In the genomic region with DNA sequence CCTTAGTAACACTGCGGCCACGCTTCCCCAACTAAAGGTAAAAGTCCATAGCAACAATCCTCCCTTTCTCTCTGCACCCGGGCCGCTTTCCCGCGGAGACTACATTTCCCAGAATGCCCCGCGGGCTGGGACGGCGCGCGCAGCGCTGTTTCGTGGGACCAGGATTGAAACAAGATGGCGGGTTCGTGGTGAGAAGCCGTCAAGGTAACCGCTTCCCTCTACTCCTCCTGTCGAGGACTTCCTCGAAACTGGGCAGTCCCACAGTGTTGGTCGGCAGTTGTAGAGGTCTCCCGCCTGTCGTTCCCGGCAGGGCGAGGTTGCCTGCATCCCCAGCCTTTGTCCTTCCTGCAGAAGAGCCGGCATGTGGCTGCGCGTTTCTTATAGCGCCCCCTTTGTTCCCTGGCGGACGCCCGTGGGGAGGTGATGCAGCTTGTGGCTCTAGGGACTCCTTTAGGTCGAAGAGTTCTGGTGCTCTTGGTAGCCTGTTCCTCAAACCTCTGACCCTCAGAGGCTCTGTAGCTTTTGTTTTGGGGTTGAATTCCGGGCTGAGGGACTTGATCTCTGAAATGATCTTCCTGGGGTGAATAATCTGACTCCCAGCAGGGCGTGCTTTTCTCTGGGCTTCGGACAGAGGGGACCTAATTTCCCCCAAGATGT, we compare ENCODE assay signal across 8 cellular contexts. TPM values are rescaled to one million over a fixed set of nuclear protein-coding genes. Genes with fewer than 3 reads are reported as not detected.
DNase-seq lines count a peak whose midpoint lies in the region; ATAC-seq and TF ChIP-seq lines count a peak whose summit lies in the region.

A gene (plus strand): TSS at position 164 of the 657 bp plus-strand sequence. CDS start 1,772 bp downstream, outside the sequence.

- H3K4me3 ChIP-seq in liver (ENCODE audit: low read depth in 1 of 3, low read length in 3 of 3) = peak within 1 kb of the TSS; percentile 72 to 99 (median 90)

- H3K27ac ChIP-seq in liver (ENCODE audit: low read depth in 1 of 2, low read length in 2 of 2) = peak within 1 kb of the TSS; percentile 88 to 97

- TF ChIP-seq CTCF in liver (IDR thresholded peaks at IDR 0.05; ENCODE audit: low read depth, low read length, missing input control) = peak; percentile 51

- ATAC-seq in GM19351 (IDR thresholded peaks at IDR 0.05; ENCODE audit: unreplicated experiment) (peak; percentile 89), HG03521 (IDR thresholded peaks at IDR 0.05; ENCODE audit: unreplicated experiment) (peak; percentile 90)

- H3K36me3 ChIP-seq in liver (ENCODE audit: control insufficient read depth in 4 of 4, insufficient read depth in 3 of 4, low read depth in 1 of 4, low read length in 3 of 4) = no peaks in the 10 kb centered on the region

- H3K9me3 ChIP-seq in liver (ENCODE audit: control insufficient read depth in 4 of 4, low read length in 3 of 4) = no peaks in the 10 kb centered on the region

- WGBS in liver = under 1% methylated on average over 36 of the region's 36 CpGs

- H3K9ac ChIP-seq in liver (ENCODE audit: low read depth in 1 of 2, low read length in 2 of 2) = peak within 1 kb of the TSS; percentile 89 to 97

- no peaks in the 10 kb centered on the region for H3K27me3 ChIP-seq in liver (ENCODE audit: control insufficient read depth in 4 of 4, insufficient read depth in 4 of 4, low read length in 3 of 4)

- TF ChIP-seq RAD21 in liver (IDR thresholded peaks at IDR 0.05) = peak; percentile 47 to 50

- DNase-seq in CD1c-positive myeloid dendritic cell (ENCODE audit: extremely low spot score) = peak; percentile 95
- peak; percentile 94 for DNase-seq in NCI-H69 (lab: John Stamatoyannopoulos, UW)
- peak; percentile 89 to 92 for DNase-seq in activated CD4-positive, alpha-beta T cell treated with anti-CD3 and anti-CD28 coated beads, Interleukin-2, amount 50 U/mL, for 24 hours (ENCODE audit: low read depth in 1 of 2, low spot score in 1 of 2)
- DNase-seq in dermis microvascular lymphatic vessel endothelial cell (ENCODE audit: low read depth in 2 of 2) = peak; percentile 77 to 83
- DNase-seq in stimulated activated CD4-positive, alpha-beta T cell treated with anti-CD3 and anti-CD28 coated beads, Interleukin-4, amount 100 ng/mL, for 24 hours = peak; percentile 93

- peaks cover 2 to 16% (median 6%) of the 10 kb centered on the region in 4 donors for H3K4me1 ChIP-seq in liver (ENCODE audit: control insufficient read depth in 4 of 4, insufficient read depth in 4 of 4, low read length in 3 of 4)

TF ChIP-seq in liver, 16 proteins besides CTCF, POLR2A, EP300 and RAD21:
- TF ChIP-seq YY1 (IDR thresholded peaks at IDR 0.05) (peak; percentile 99), FOXA1 (IDR thresholded peaks at IDR 0.05) (no peak), HNF4G (IDR thresholded peaks at IDR 0.05) (no peak), GABPA (IDR thresholded peaks at IDR 0.05 in 1 of 2, conservative IDR thresholded peaks at IDR 0.05 in 1 of 2) (peak in 1 of 2 donors; percentile 79), TAF1 (conservative IDR thresholded peaks at IDR 0.05) (peak; percentile 56), FOXA2 (IDR thresholded peaks at IDR 0.05) (peak; percentile 32), NR2F2 (IDR thresholded peaks at IDR 0.05) (peak; percentile 20), HNF4A (conservative IDR thresholded peaks at IDR 0.05) (peak; percentile 53 to 62), JUND (IDR thresholded peaks at IDR 0.05) (no peak), EGR1 (IDR thresholded peaks at IDR 0.05; ENCODE audit: low read depth in 2 of 2) (no peak), RXRA (IDR thresholded peaks at IDR 0.05) (peak; percentile 6 to 14), SP1 (IDR thresholded peaks at IDR 0.05) (peak; percentile 46)
- TF ChIP-seq, protein P1, sequence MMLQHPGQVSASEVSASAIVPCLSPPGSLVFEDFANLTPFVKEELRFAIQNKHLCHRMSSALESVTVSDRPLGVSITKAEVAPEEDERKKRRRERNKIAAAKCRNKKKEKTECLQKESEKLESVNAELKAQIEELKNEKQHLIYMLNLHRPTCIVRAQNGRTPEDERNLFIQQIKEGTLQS (IDR thresholded peaks at IDR 0.05) = no peak
- TF ChIP-seq, protein P2, sequence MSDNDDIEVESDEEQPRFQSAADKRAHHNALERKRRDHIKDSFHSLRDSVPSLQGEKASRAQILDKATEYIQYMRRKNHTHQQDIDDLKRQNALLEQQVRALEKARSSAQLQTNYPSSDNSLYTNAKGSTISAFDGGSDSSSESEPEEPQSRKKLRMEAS (IDR thresholded peaks at IDR 0.05) = peak; percentile 87
- TF ChIP-seq, protein P3, sequence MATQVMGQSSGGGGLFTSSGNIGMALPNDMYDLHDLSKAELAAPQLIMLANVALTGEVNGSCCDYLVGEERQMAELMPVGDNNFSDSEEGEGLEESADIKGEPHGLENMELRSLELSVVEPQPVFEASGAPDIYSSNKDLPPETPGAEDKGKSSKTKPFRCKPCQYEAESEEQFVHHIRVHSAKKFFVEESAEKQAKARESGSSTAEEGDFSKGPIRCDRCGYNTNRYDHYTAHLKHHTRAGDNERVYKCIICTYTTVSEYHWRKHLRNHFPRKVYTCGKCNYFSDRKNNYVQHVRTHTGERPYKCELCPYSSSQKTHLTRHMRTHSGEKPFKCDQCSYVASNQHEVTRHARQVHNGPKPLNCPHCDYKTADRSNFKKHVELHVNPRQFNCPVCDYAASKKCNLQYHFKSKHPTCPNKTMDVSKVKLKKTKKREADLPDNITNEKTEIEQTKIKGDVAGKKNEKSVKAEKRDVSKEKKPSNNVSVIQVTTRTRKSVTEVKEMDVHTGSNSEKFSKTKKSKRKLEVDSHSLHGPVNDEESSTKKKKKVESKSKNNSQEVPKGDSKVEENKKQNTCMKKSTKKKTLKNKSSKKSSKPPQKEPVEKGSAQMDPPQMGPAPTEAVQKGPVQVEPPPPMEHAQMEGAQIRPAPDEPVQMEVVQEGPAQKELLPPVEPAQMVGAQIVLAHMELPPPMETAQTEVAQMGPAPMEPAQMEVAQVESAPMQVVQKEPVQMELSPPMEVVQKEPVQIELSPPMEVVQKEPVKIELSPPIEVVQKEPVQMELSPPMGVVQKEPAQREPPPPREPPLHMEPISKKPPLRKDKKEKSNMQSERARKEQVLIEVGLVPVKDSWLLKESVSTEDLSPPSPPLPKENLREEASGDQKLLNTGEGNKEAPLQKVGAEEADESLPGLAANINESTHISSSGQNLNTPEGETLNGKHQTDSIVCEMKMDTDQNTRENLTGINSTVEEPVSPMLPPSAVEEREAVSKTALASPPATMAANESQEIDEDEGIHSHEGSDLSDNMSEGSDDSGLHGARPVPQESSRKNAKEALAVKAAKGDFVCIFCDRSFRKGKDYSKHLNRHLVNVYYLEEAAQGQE (IDR thresholded peaks at IDR 0.05) = peak; percentile 28
- TF ChIP-seq, protein P4, sequence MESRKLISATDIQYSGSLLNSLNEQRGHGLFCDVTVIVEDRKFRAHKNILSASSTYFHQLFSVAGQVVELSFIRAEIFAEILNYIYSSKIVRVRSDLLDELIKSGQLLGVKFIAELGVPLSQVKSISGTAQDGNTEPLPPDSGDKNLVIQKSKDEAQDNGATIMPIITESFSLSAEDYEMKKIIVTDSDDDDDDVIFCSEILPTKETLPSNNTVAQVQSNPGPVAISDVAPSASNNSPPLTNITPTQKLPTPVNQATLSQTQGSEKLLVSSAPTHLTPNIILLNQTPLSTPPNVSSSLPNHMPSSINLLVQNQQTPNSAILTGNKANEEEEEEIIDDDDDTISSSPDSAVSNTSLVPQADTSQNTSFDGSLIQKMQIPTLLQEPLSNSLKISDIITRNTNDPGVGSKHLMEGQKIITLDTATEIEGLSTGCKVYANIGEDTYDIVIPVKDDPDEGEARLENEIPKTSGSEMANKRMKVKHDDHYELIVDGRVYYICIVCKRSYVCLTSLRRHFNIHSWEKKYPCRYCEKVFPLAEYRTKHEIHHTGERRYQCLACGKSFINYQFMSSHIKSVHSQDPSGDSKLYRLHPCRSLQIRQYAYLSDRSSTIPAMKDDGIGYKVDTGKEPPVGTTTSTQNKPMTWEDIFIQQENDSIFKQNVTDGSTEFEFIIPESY (IDR thresholded peaks at IDR 0.05) = peak; percentile 0

RNA-seq across cellular contexts. Expression of the gene that starts here (rescaled TPM):
- 58.3 and 63.3 TPM in 2 replicates for total RNA-seq in dermis microvascular lymphatic vessel endothelial cell
- total RNA-seq in liver = 10 to 100 TPM; 32.5 to 34.1 TPM
- 10 to 100 TPM; 20.4 to 38.8 TPM for polyA plus RNA-seq in liver

Comparison
In these comparisons a context has a peak if more than half of its experiments do, and no peak if none do; other contexts are left out.
1. Peak in every context shown above with its lines: DNase-seq, ATAC-seq, H3K4me3 ChIP-seq and H3K27ac ChIP-seq.